Comparison of ENCODE assay signal across 16 cellular contexts in the genomic region with DNA sequence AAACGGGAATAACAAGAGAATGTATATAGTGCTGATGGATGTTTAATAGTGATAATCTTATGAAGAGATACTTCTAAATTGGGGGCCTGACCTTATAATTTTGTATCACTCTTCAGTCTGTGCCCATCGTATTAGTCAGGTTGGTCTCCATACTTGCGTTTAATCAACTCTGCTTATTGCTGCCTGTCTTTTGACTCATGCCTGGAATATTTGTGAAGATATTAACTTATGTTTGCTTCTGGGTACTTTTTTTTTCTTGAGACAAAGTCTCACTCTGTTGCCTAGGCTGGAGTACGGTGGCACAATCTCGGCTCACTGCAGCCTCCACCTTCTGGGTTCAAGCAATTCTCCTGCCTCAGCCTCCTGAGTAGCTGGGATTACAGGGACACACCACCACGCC.
"Had no signal": no experiment of that assay in that cellular context is flagged by ENCODE, and none has a peak within 500 bp of the region (broad histone marks: within the 10 kb centered on the region; RNA-seq: fewer than 3 reads in every experiment).

No MANE protein-coding gene starts in this region.

- ATAC-seq: foreskin keratinocyte, gastroesophageal sphincter, heart left ventricle, left cardiac atrium, left lung, left ventricle myocardium superior, lower lobe of right lung, mucosa of descending colon had no signal

- DNase-seq: dermis blood vessel endothelial cell; dorsolateral prefrontal cortex; effector CD4-positive, alpha-beta T cell; effector memory CD4-positive, alpha-beta T cell; foreskin keratinocyte; heart left ventricle; hypothalamus; immature natural killer cell; left cardiac atrium; left lung; left ventricle myocardium superior; lower lobe of right lung; mesenchymal stem cell; mucosa of descending colon; naive B cell had no signal
